8 cellular contexts compared by ENCODE assay signal in the genomic region with DNA sequence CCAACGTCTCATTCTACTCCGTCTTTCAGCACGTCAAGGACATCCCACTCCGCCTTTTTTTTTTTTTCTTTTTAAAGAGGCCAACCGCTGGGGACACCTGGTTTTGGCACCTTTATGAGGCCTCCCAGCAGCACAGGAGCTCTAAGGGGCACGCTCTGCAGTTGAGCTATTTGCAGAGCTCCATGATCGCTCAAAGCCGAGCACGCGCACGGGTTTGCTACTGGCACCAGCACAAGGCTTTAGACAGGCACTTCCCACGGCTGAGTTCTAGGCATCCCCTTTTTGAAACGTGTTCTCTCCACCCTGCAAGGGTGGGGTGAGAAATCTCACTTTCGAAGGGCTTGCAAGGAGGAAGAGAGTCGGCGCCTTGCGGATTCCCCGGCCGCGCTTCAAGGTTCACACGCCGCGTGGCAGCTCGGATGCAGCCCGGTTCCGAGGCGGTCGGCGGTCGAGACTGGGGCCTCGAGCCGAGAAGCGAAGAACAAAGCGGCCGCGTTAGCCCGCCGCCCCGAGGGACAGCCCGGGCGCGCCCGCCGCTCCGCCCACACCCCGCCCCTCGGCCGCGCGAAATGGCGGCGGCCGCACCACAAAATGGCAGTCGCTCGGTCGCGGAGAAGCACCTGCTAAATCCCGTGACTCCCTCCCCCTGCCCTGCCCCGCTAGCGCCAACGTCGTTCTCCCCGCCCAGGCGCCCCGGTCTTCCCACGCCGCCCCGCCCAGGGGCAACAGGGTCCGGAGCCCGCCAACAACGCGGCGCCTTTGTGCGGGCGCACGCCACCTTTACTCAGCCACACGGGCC. TPM values are rescaled to one million over a fixed set of nuclear protein-coding genes. Genes with fewer than 3 reads are reported as not detected.
A peak's percentile ranks its signal among the peaks of the same experiment; 100 is the strongest.
DNase-seq lines count a peak whose midpoint lies in the region; ATAC-seq and TF ChIP-seq lines count a peak whose summit lies in the region.

No MANE protein-coding gene starts in this region.

- H3K27ac ChIP-seq in KOPT-K1 (ENCODE audit: low read depth, low read length, poor library complexity, severe bottlenecking): peak overlapping the region; percentile 98
- H3K27ac ChIP-seq in Panc1 (ENCODE audit: low read length): peak overlapping the region; percentile 95
- H3K27ac ChIP-seq in esophagus squamous epithelium: peak overlapping the region; percentile 99 to 100 (median 99)

- H3K4me1 Mint-ChIP-seq in activated T-cell treated with anti-CD3 and anti-CD28 coated beads, Interleukin-2, amount 50 U/mL, for 72 hours (ENCODE audit: low read depth): peaks cover 36% of the 10 kb centered on the region
- peaks cover 27 to 65% (median 47%) of the 10 kb centered on the region in 3 donors for H3K4me1 Mint-ChIP-seq in naive B cell
- peaks cover 13% of the 10 kb centered on the region for H3K4me1 Mint-ChIP-seq in stimulated activated effector memory CD8-positive, alpha-beta T cell treated with anti-CD3 and anti-CD28 coated beads, Interleukin-12 subunit alpha, Interleukin-12 subunit beta, amount 100 ng/mL, for 72 hours

- peak overlapping the region; percentile 98 for H3K27ac Mint-ChIP-seq in activated T-cell treated with anti-CD3 and anti-CD28 coated beads, Interleukin-2, amount 50 U/mL, for 72 hours
- peak overlapping the region; percentile 98 to 99 (median 99) for H3K27ac Mint-ChIP-seq in naive B cell
- H3K27ac Mint-ChIP-seq in stimulated activated effector memory CD8-positive, alpha-beta T cell treated with anti-CD3 and anti-CD28 coated beads, Interleukin-12 subunit alpha, Interleukin-12 subunit beta, amount 100 ng/mL, for 72 hours: peak overlapping the region; percentile 97

- intact Hi-C loops in Panc1 (cut with micrococcal nuclease; ENCODE audit: unreplicated experiment) (no loop called here), esophagus squamous epithelium (cut with DNase I) (no loop called here)

- H3K4me3 Mint-ChIP-seq in activated T-cell treated with anti-CD3 and anti-CD28 coated beads, Interleukin-2, amount 50 U/mL, for 72 hours: peak overlapping the region; percentile 96 to 98
- peak overlapping the region; percentile 91 to 99 (median 98) for H3K4me3 Mint-ChIP-seq in naive B cell
- H3K4me3 Mint-ChIP-seq in stimulated activated effector memory CD8-positive, alpha-beta T cell treated with anti-CD3 and anti-CD28 coated beads, Interleukin-12 subunit alpha, Interleukin-12 subunit beta, amount 100 ng/mL, for 72 hours: peak overlapping the region; percentile 83

- H3K9me3 Mint-ChIP-seq in activated T-cell treated with anti-CD3 and anti-CD28 coated beads, Interleukin-2, amount 50 U/mL, for 72 hours: no peaks in the 10 kb centered on the region
- H3K9me3 Mint-ChIP-seq in naive B cell: no peaks in the 10 kb centered on the region
- no peaks in the 10 kb centered on the region for H3K9me3 Mint-ChIP-seq in stimulated activated effector memory CD8-positive, alpha-beta T cell treated with anti-CD3 and anti-CD28 coated beads, Interleukin-12 subunit alpha, Interleukin-12 subunit beta, amount 100 ng/mL, for 72 hours

- 1% methylated on average over 10 to 21 of the region's 77 CpGs for WGBS in esophagus squamous epithelium, 2 donors

- H3K4me3 ChIP-seq in Panc1 (ENCODE audit: low read depth in 2 of 2, low read length in 2 of 2) (peak overlapping the region; percentile 65 to 91), esophagus squamous epithelium (peak overlapping the region; percentile 63 to 86 (median 75))

- POLR2A ChIA-PET in Panc1 (lab: Charles Lee): interaction anchor here (0.5 to 2.0 kb wide), 12 partner anchors 9 to 393 kb away, joined by 3 to 23 read pairs (median 4); partner anchors contain the start of gene SPEN

- H3K4me1 ChIP-seq in Panc1 (ENCODE audit: control insufficient read depth, insufficient read depth, low read length) (peaks cover 27% of the 10 kb centered on the region), esophagus squamous epithelium (peaks cover 23 to 60% (median 27%) of the 10 kb centered on the region in 3 donors)

- no peaks in the 10 kb centered on the region for H3K27me3 ChIP-seq in Panc1 (ENCODE audit: control insufficient read depth, insufficient read depth, low read length)
- H3K27me3 ChIP-seq in esophagus squamous epithelium: no peaks in the 10 kb centered on the region

- DNase-seq in DMS53 (lab: John Stamatoyannopoulos, UW): peak; percentile 97
- peak; percentile 90 for DNase-seq in Panc1 (ENCODE audit: low read depth, low spot score)
- DNase-seq in activated T-cell treated with anti-CD3 and anti-CD28 coated beads, Interleukin-2, amount 50 U/mL, for 72 hours: peak; percentile 93 to 96
- peak; percentile 50 for DNase-seq in esophagus squamous epithelium (lab: John Stamatoyannopoulos, UW)
- peak; percentile 90 for DNase-seq in naive B cell
- DNase-seq in stimulated activated effector memory CD8-positive, alpha-beta T cell treated with anti-CD3 and anti-CD28 coated beads, Interleukin-12 subunit alpha, Interleukin-12 subunit beta, amount 100 ng/mL, for 72 hours (ENCODE audit: low spot score in 2 of 2): peak; percentile 75 to 91

- peak; percentile 48 for ATAC-seq in GM21737 (IDR thresholded peaks at IDR 0.05; ENCODE audit: unreplicated experiment)
- ATAC-seq in Panc1: peak; percentile 85
- ATAC-seq in activated T-cell treated with anti-CD3 and anti-CD28 coated beads, Interleukin-2, amount 50 U/mL, for 72 hours (replicated peaks in 1 of 2): peak; percentile 72 to 73
- peak; percentile 59 to 60 for ATAC-seq in naive B cell (ENCODE audit: low read depth in 2 of 2)
- ATAC-seq in stimulated activated effector memory CD8-positive, alpha-beta T cell treated with anti-CD3 and anti-CD28 coated beads, Interleukin-12 subunit alpha, Interleukin-12 subunit beta, amount 100 ng/mL, for 72 hours: peak; percentile 78

- no peaks in the 10 kb centered on the region for H3K27me3 Mint-ChIP-seq in activated T-cell treated with anti-CD3 and anti-CD28 coated beads, Interleukin-2, amount 50 U/mL, for 72 hours (ENCODE audit: low read depth)
- no peaks in the 10 kb centered on the region for H3K27me3 Mint-ChIP-seq in naive B cell

- H3K9me3 ChIP-seq in KOPT-K1 (ENCODE audit: insufficient read depth, low read length, poor library complexity, severe bottlenecking) (no peaks in the 10 kb centered on the region), Panc1 (ENCODE audit: control insufficient read depth, insufficient read depth, low read depth, low read length) (no peaks in the 10 kb centered on the region), esophagus squamous epithelium (no peaks in the 10 kb centered on the region)

- H3K36me3 Mint-ChIP-seq in activated T-cell treated with anti-CD3 and anti-CD28 coated beads, Interleukin-2, amount 50 U/mL, for 72 hours (ENCODE audit: insufficient read depth in 2 of 2): peaks cover 1 to 3% of the 10 kb centered on the region in 2 donors
- no peaks in the 10 kb centered on the region for H3K36me3 Mint-ChIP-seq in naive B cell
- peaks cover 42% of the 10 kb centered on the region for H3K36me3 Mint-ChIP-seq in stimulated activated effector memory CD8-positive, alpha-beta T cell treated with anti-CD3 and anti-CD28 coated beads, Interleukin-12 subunit alpha, Interleukin-12 subunit beta, amount 100 ng/mL, for 72 hours

- no peaks in the 10 kb centered on the region for H3K36me3 ChIP-seq in KOPT-K1 (ENCODE audit: insufficient read depth, low read length)
- H3K36me3 ChIP-seq in Panc1 (ENCODE audit: control insufficient read depth, insufficient read depth, low read length): no peaks in the 10 kb centered on the region
- H3K36me3 ChIP-seq in esophagus squamous epithelium: no peaks in the 10 kb centered on the region

- peak in 3 of 4 donors; percentile 6 to 80 (median 58) for TF ChIP-seq POLR2A in esophagus squamous epithelium (IDR thresholded peaks at IDR 0.05)

- TF ChIP-seq CTCF in Panc1 (IDR thresholded peaks at IDR 0.05) (no peak), esophagus squamous epithelium (IDR thresholded peaks at IDR 0.05) (peak in 1 of 6 experiments; percentile 2)

- in situ Hi-C loops in Panc1 (cut with HindIII; ENCODE audit: low pct_unique_long_range_greater_than_20kb, low sequenced_read_pairs): no loop called here

- BruUV-seq in Panc1 (replicated peaks; lab: Mats Ljungman, UMichigan): no TSS peak

- CTCF ChIA-PET in Panc1 (lab: Charles Lee): interaction anchor here (0.7 to 0.8 kb wide), 2 partner anchors 14 to 15 kb away, joined by 3 to 4 read pairs; no protein-coding TSS in a partner anchor

RNA-seq across cellular contexts. Expression of gene SPEN, which starts 12.9 kb away (rescaled TPM):
- total RNA-seq in Panc1 (2021; ENCODE audit: unreplicated experiment): 58.3 TPM
- polyA plus RNA-seq in Panc1 (2012; ENCODE audit: insufficient read length): 36.5 TPM
- total RNA-seq in activated T-cell treated with anti-CD3 and anti-CD28 coated beads, Interleukin-2, amount 50 U/mL, for 72 hours: 10 to 100 TPM; 53.5 to 56.9 TPM
- 10 to 100 TPM; 22.4 to 36.0 (median 30.5) TPM for total RNA-seq in esophagus squamous epithelium
- 10 to 100 TPM in 4 of 6 donors, 1 to 10 TPM in 1, under 1 TPM in 1; 0.96 to 63.0 (median 11.5) TPM for polyA plus RNA-seq in naive B cell (ENCODE audit: low read depth in 6 of 6)

RNA-seq across cellular contexts. Expression of gene UQCRHL, which starts 27.2 kb away (rescaled TPM):
- total RNA-seq in Panc1 (2021; ENCODE audit: unreplicated experiment) (2.6 TPM), esophagus squamous epithelium (1 to 10 TPM in 1 of 4 donors, under 1 TPM in 3; 0.64 to 1.8 (median 0.78) TPM)
- 2.3 TPM for polyA plus RNA-seq in Panc1 (2012; ENCODE audit: insufficient read length)
- total RNA-seq in activated T-cell treated with anti-CD3 and anti-CD28 coated beads, Interleukin-2, amount 50 U/mL, for 72 hours: 1 to 10 TPM; 2.2 to 2.9 TPM
- 1 to 10 TPM in 3 of 6 donors, under 1 TPM in 3; 0.11 to 1.3 (median 0.94) TPM for polyA plus RNA-seq in naive B cell (ENCODE audit: low read depth in 6 of 6)

Comparison
In these comparisons a context has a peak if more than half of its experiments do, and no peak if none do; other contexts are left out.
1. Peak in every context shown above with its lines: DNase-seq, ATAC-seq, H3K4me3 ChIP-seq and H3K27ac ChIP-seq.